In genomic region chr10:4671451-4672145, GRCh38 we compare ENCODE assay signal across 17 cellular contexts.
DNase-seq lines count a peak whose midpoint lies in the region; ATAC-seq, FAIRE-seq and TF ChIP-seq lines count a peak whose summit lies in the region.
"Had no signal": no experiment of that assay in that cellular context is flagged by ENCODE, and none has a peak within 500 bp of the region (broad histone marks: within the 10 kb centered on the region; RNA-seq: fewer than 3 reads in every experiment).

No MANE protein-coding gene starts in this region.

- H4K20me1 ChIP-seq in HepG2 (ENCODE audit: insufficient read depth, low read length) (no peaks in the 10 kb centered on the region), neural progenitor cell (ENCODE audit: low read depth) (no peaks in the 10 kb centered on the region)

- TF ChIP-seq CTCF in heart left ventricle (IDR thresholded peaks at IDR 0.05): no peak
- no peak for TF ChIP-seq CTCF in suprapubic skin (IDR thresholded peaks at IDR 0.05)
- TF ChIP-seq CTCF in HepG2 (CRISPR knock-in tag; IDR thresholded peaks at IDR 0.05): no peak
- no peak for TF ChIP-seq CTCF in neural progenitor cell (IDR thresholded peaks at IDR 0.05)
- TF ChIP-seq CTCF in lower lobe of right lung (IDR thresholded peaks at IDR 0.05): no peak

- no peak overlapping the region for H2AFZ ChIP-seq in HepG2 (ENCODE audit: low read length)
- no peak overlapping the region for H2AFZ ChIP-seq in neural progenitor cell (replicated peaks)

- DNase-seq in heart left ventricle (no peak), Right ventricle myocardium inferior (ENCODE audit: missing footprints) (no peak), T1000 (lab: John Stamatoyannopoulos, UW) (peak; percentile 19), glomerular visceral epithelial cell (ENCODE audit: extremely low spot score) (peak; percentile 69), suprapubic skin (ENCODE audit: low spot score in 2 of 2) (no peak), HepG2 (ENCODE audit: low spot score) (no peak), neural progenitor cell (ENCODE audit: low spot score) (no peak), lower lobe of right lung (no peak)
- DNase-seq: activated B cell treated with CpG ODN at 0.5 μM for 24 hours, NCI-H1417 treated with DMSO at 0.1 percent for 48 hours, NCI-H524, nephron progenitor cell, upper lobe of left lung had no signal

- peak overlapping the region in 11 of 12 donors; percentile 8 to 81 (median 44) for H3K27ac ChIP-seq in heart left ventricle
- H3K27ac ChIP-seq in suprapubic skin: peak overlapping the region; percentile 73
- H3K27ac ChIP-seq in HepG2 (ENCODE audit: extremely low read length, insufficient read depth, low read length): no peak overlapping the region
- H3K27ac ChIP-seq in neural progenitor cell: no peak overlapping the region
- no peak overlapping the region for H3K27ac ChIP-seq in lower lobe of right lung
- H3K27ac ChIP-seq: SK-N-MC, upper lobe of left lung had no signal

- in situ Hi-C loops in HepG2 (cut with HindIII; ENCODE audit: extremely low pct_ligation_motif_present, low pct_unique_long_range_greater_than_20kb): no loop called here

- no peak overlapping the region for H3K4me2 ChIP-seq in HepG2 (ENCODE audit: low read depth, low read length)
- no peak overlapping the region for H3K4me2 ChIP-seq in neural progenitor cell

- H3K9ac ChIP-seq in HepG2 (ENCODE audit: insufficient read depth, low read depth, low read length): no peak overlapping the region
- H3K9ac ChIP-seq in neural progenitor cell: no peak overlapping the region

- peaks cover 3% of the 10 kb centered on the region for H3K9me3 Mint-ChIP-seq in neural progenitor cell

- H3K36me3 Mint-ChIP-seq in neural progenitor cell: no peaks in the 10 kb centered on the region

- H3K4me1 Mint-ChIP-seq in neural progenitor cell: no peaks in the 10 kb centered on the region
- H3K4me1 Mint-ChIP-seq: activated B cell treated with CpG ODN at 0.5 μM for 24 hours had no signal

- intact Hi-C loops in heart left ventricle (cut with DNase I): no loop called here
- intact Hi-C loops in Right ventricle myocardium inferior (cut with DNase I): no loop called here
- intact Hi-C loops in HepG2 (cut with micrococcal nuclease; ENCODE audit: unreplicated experiment): no loop called here
- intact Hi-C loops in lower lobe of right lung (cut with DNase I): no loop called here

- POLR2A ChIA-PET in HepG2 (lab: Yijun Ruan, JAX): no interaction called here

- ATAC-seq in heart left ventricle (peak in 1 of 4 donors; percentile 48), Right ventricle myocardium inferior (no peak), HepG2 (no peak), lower lobe of right lung (no peak)
- ATAC-seq: left lobe of liver had no signal

- CTCF ChIA-PET in HepG2 (lab: Yijun Ruan, JAX; ENCODE audit: low intra/inter-chr PET ratio, low total read pairs): no interaction called here

- no peak for TF ChIP-seq RAD21 in HepG2 (CRISPR knock-in tag; IDR thresholded peaks at IDR 0.05)

- H3K27me3 Mint-ChIP-seq in neural progenitor cell (ENCODE audit: insufficient read depth, low read depth): no peaks in the 10 kb centered on the region

- H3K27me3 ChIP-seq in heart left ventricle (no peaks in the 10 kb centered on the region), suprapubic skin (no peaks in the 10 kb centered on the region), HepG2 (ENCODE audit: control insufficient read depth in 1 of 2, insufficient read depth in 2 of 2, low read length in 2 of 2) (peaks cover 0 to 5% of the 10 kb centered on the region in 2 experiments; a peak in 1 of 5 replicates), neural progenitor cell (no peaks in the 10 kb centered on the region), lower lobe of right lung (ENCODE audit: low read depth) (no peaks in the 10 kb centered on the region)
- H3K27me3 ChIP-seq: upper lobe of left lung had no signal

- no TSS peak for BruUV-seq in HepG2 (replicated peaks; lab: Mats Ljungman, UMichigan)

- H3F3A ChIP-seq in neural progenitor cell (ENCODE audit: low read depth): no peaks in the 10 kb centered on the region

- H3K4me1 ChIP-seq in heart left ventricle (peaks cover 0 to 11% (median 0%) of the 10 kb centered on the region in 12 donors), suprapubic skin (peaks cover 27% of the 10 kb centered on the region), HepG2 (ENCODE audit: insufficient read depth, low read length) (no peaks in the 10 kb centered on the region), neural progenitor cell (no peaks in the 10 kb centered on the region), lower lobe of right lung (no peaks in the 10 kb centered on the region)
- H3K4me1 ChIP-seq: HAP-1, upper lobe of left lung had no signal

- H3K36me3 ChIP-seq in heart left ventricle: no peaks in the 10 kb centered on the region
- no peaks in the 10 kb centered on the region for H3K36me3 ChIP-seq in suprapubic skin
- H3K36me3 ChIP-seq in HepG2 (replicated peaks in 1 of 2; ENCODE audit: control insufficient read depth in 1 of 2, insufficient read depth in 2 of 2, low read length in 2 of 2): no peaks in the 10 kb centered on the region
- H3K36me3 ChIP-seq in neural progenitor cell: no peaks in the 10 kb centered on the region
- no peaks in the 10 kb centered on the region for H3K36me3 ChIP-seq in lower lobe of right lung
- H3K36me3 ChIP-seq: HAP-1, upper lobe of left lung had no signal

- no peak overlapping the region for H3K27ac Mint-ChIP-seq in neural progenitor cell
- H3K27ac Mint-ChIP-seq: activated B cell treated with CpG ODN at 0.5 μM for 24 hours, nephron progenitor cell had no signal

- 68 to 90% (median 74%) methylated on average over 9 of the region's 9 CpGs for WGBS in heart left ventricle, 4 donors
- WGBS in suprapubic skin: 54% methylated on average over 9 of the region's 9 CpGs
- WGBS in HepG2 (ENCODE audit: low lambda C conversion rate): 8% methylated on average over 9 of the region's 9 CpGs

- H3K79me2 ChIP-seq in HepG2 (ENCODE audit: insufficient read depth, low read length): no peaks in the 10 kb centered on the region
- H3K79me2 ChIP-seq in neural progenitor cell (ENCODE audit: low read depth): no peaks in the 10 kb centered on the region

- H3K9me3 ChIP-seq in heart left ventricle (peaks cover 0 to 11% (median 3%) of the 10 kb centered on the region in 12 donors), suprapubic skin (no peaks in the 10 kb centered on the region), HepG2 (ENCODE audit: low read length) (no peaks in the 10 kb centered on the region), neural progenitor cell (ENCODE audit: low read depth) (no peaks in the 10 kb centered on the region), lower lobe of right lung (no peaks in the 10 kb centered on the region)
- H3K9me3 ChIP-seq: HAP-1, upper lobe of left lung had no signal

- TF ChIP-seq EP300 in suprapubic skin (IDR thresholded peaks at IDR 0.05) (no peak), HepG2 (IDR thresholded peaks at IDR 0.05; ENCODE audit: low read depth in 2 of 2, low read length in 2 of 2) (no peak), HepG2 (CRISPR knock-in tag; IDR thresholded peaks at IDR 0.05; ENCODE audit: borderline replicate concordance) (no peak)

- TF ChIP-seq POLR2A in heart left ventricle (IDR thresholded peaks at IDR 0.05) (peak in 1 of 2 donors; percentile 36), suprapubic skin (IDR thresholded peaks at IDR 0.05) (no peak), HepG2 (IDR thresholded peaks at IDR 0.05; ENCODE audit: insufficient read depth in 1 of 2, low read depth in 2 of 2, low read length in 2 of 2) (no peak)

- H3K4me3 ChIP-seq in heart left ventricle (peak overlapping the region in 10 of 12 donors; percentile 7 to 43 (median 28)), suprapubic skin (peak overlapping the region; percentile 10), HepG2 (replicated peaks in 1 of 3; ENCODE audit: insufficient read depth in 1 of 3, low read depth in 2 of 3, low read length in 3 of 3) (no peak overlapping the region), neural progenitor cell (no peak overlapping the region), lower lobe of right lung (no peak overlapping the region)
- H3K4me3 ChIP-seq: HAP-1, SK-N-MC, upper lobe of left lung had no signal

- no peak overlapping the region for H3K4me3 Mint-ChIP-seq in neural progenitor cell
- H3K4me3 Mint-ChIP-seq: activated B cell treated with CpG ODN at 0.5 μM for 24 hours, nephron progenitor cell had no signal

- no peak for FAIRE-seq in HepG2 (lab: Jason Lieb, UNC)
- FAIRE-seq: D721Med had no signal

TF ChIP-seq in HepG2, 621 proteins besides CTCF, POLR2A, EP300 and RAD21:
- TF ChIP-seq IRF9 (CRISPR knock-in tag; IDR thresholded peaks at IDR 0.05; ENCODE audit: borderline replicate concordance) (no peak), FOXO4 (CRISPR knock-in tag; conservative IDR thresholded peaks at IDR 0.05) (no peak), CENPX (CRISPR knock-in tag; IDR thresholded peaks at IDR 0.05) (no peak), ZNF333 (CRISPR knock-in tag; IDR thresholded peaks at IDR 0.05; ENCODE audit: borderline replicate concordance) (no peak), NR2F1 (CRISPR knock-in tag; IDR thresholded peaks at IDR 0.05) (no peak), ZNF24 (IDR thresholded peaks at IDR 0.05) (no peak)

Comparison
In these comparisons a context has a peak if more than half of its experiments do, and no peak if none do; other contexts are left out.
1. DNase-seq: peak in T1000 (single experiment) and glomerular visceral epithelial cell (single experiment); none in heart left ventricle (0 of 5), Right ventricle myocardium inferior (single experiment), suprapubic skin (0 of 2), HepG2 (single experiment), neural progenitor cell (single experiment) and lower lobe of right lung (single experiment).
2. H3K27ac ChIP-seq: peak in heart left ventricle (11 of 12) and suprapubic skin (single experiment); none in HepG2 (single experiment), neural progenitor cell (single experiment) and lower lobe of right lung (single experiment).
3. H3K4me3 ChIP-seq: peak in heart left ventricle (10 of 12) and suprapubic skin (single experiment); none in HepG2 (0 of 3), neural progenitor cell (single experiment) and lower lobe of right lung (single experiment).